ENCODE assay signal across 8 cellular contexts in genomic region chr11:73384871-73385692, GRCh38. TPM values are rescaled to one million over a fixed set of nuclear protein-coding genes. Genes with fewer than 3 reads are reported as not detected.
DNase-seq lines count a peak whose midpoint lies in the region; ATAC-seq and TF ChIP-seq lines count a peak whose summit lies in the region.

No MANE protein-coding gene starts in this region.

- no TSS peak for BruUV-seq in Calu3 (replicated peaks; lab: Mats Ljungman, UMichigan)

- H3K9me3 Mint-ChIP-seq in Calu3 (ENCODE audit: low read depth, unreplicated experiment), result no peaks in the 10 kb centered on the region

- 34 to 61% (median 44%) methylated on average over 20 to 21 of the region's 21 CpGs for WGBS in adipose tissue, 3 donors
- WGBS in mesenchymal stem cell, result 75% methylated on average over 19 of the region's 21 CpGs

- no peak overlapping the region for H2AFZ ChIP-seq in mesenchymal stem cell (ENCODE audit: low read depth, low read length)

- H3K4me2 ChIP-seq in mesenchymal stem cell (ENCODE audit: low read length, poor library complexity, severe bottlenecking), result no peak overlapping the region

- H3K27ac ChIP-seq in adipose tissue (ENCODE audit: low read depth, low read length) (peak overlapping the region; percentile 68), mesenchymal stem cell (ENCODE audit: low read length, poor library complexity, severe bottlenecking) (no peak overlapping the region)

- H3K36me3 ChIP-seq in mesenchymal stem cell (ENCODE audit: control insufficient read depth in 1 of 2, insufficient read depth in 2 of 2, low read depth in 1 of 2, low read length in 2 of 2), result peaks cover 0 to 10% of the 10 kb centered on the region in 2 experiments

- peak overlapping the region; percentile 25 to 69 for H3K18ac ChIP-seq in mesenchymal stem cell (ENCODE audit: low read depth in 1 of 2, low read length in 2 of 2)

- no peak overlapping the region for H3K4me3 Mint-ChIP-seq in Calu3 (ENCODE audit: low read depth, unreplicated experiment)

- peaks cover 52% of the 10 kb centered on the region for H3K79me1 ChIP-seq in mesenchymal stem cell (replicated peaks; ENCODE audit: low read length, poor library complexity, severe bottlenecking)

- H3K27ac Mint-ChIP-seq in Calu3 (ENCODE audit: unreplicated experiment), result no peak overlapping the region

- in situ Hi-C loops in KBM-7 (cut with MboI; ENCODE audit: low pct_unique_long_range_greater_than_20kb, low sequenced_read_pairs), result no loop called here

- TF ChIP-seq CTCF in Calu3 (IDR thresholded peaks at IDR 0.05; ENCODE audit: unreplicated experiment), result no peak

- no peak overlapping the region for H2BK5ac ChIP-seq in mesenchymal stem cell (ENCODE audit: low read depth, low read length, poor library complexity, severe bottlenecking)

- H3K36me3 Mint-ChIP-seq in Calu3 (ENCODE audit: insufficient read depth, unreplicated experiment), result peaks cover 9% of the 10 kb centered on the region

- peak in 10 of 14 donors; percentile 21 to 74 (median 53) for DNase-seq in C1 segment of cervical spinal cord (lab: John Stamatoyannopoulos, UW)
- DNase-seq in KBM-7, result peak; percentile 97
- peak; percentile 65 for DNase-seq in mesenchymal stem cell
- no peak for DNase-seq in Calu3
- DNase-seq in DMS53 (lab: John Stamatoyannopoulos, UW), result no peak

- no peaks in the 10 kb centered on the region for H3K27me3 ChIP-seq in mesenchymal stem cell (ENCODE audit: control insufficient read depth in 1 of 2, insufficient read depth in 1 of 2, low read length in 2 of 2)

- H2BK12ac ChIP-seq in mesenchymal stem cell (ENCODE audit: low read length in 2 of 2), result peak overlapping the region in 1 of 2 experiments; percentile 85

- H3K4me3 ChIP-seq in mesenchymal stem cell (ENCODE audit: insufficient read depth in 1 of 2, low read depth in 1 of 2, low read length in 2 of 2), result no peak overlapping the region

- no peak overlapping the region for H2AK5ac ChIP-seq in mesenchymal stem cell (ENCODE audit: low read length, severe bottlenecking)

- H3K23ac ChIP-seq in mesenchymal stem cell (ENCODE audit: low read length in 2 of 2), result peak overlapping the region in 1 of 2 experiments; percentile 47

- peak overlapping the region; percentile 91 for H4K91ac ChIP-seq in mesenchymal stem cell (ENCODE audit: low read length)

- intact Hi-C loops in Calu3 (cut with micrococcal nuclease; ENCODE audit: unreplicated experiment), result no loop called here

- ATAC-seq in GM19324 (IDR thresholded peaks at IDR 0.05; ENCODE audit: low FRiP score, unreplicated experiment), result peak; percentile 59
- no peak for ATAC-seq in GM19455 (IDR thresholded peaks at IDR 0.05; ENCODE audit: unreplicated experiment)

- H2BK15ac ChIP-seq in mesenchymal stem cell (ENCODE audit: low read depth, poor library complexity, severe bottlenecking), result peak overlapping the region; percentile 73

- H2BK120ac ChIP-seq in mesenchymal stem cell (ENCODE audit: low read depth, low read length), result peak overlapping the region; percentile 69

- CTCF ChIA-PET in Calu3 (lab: Charles Lee), result interaction anchor here (0.7 kb wide), 1 partner anchor 19 kb away, joined by 3 read pairs; no protein-coding TSS in a partner anchor

- H4K8ac ChIP-seq in mesenchymal stem cell (ENCODE audit: low read length), result peak overlapping the region; percentile 59

- no peaks in the 10 kb centered on the region for H3K27me3 Mint-ChIP-seq in Calu3 (ENCODE audit: unreplicated experiment)

- H3K4ac ChIP-seq in mesenchymal stem cell (ENCODE audit: low read depth in 1 of 2, low read length in 2 of 2), result peak overlapping the region; percentile 35 to 53

- H3K9ac ChIP-seq in mesenchymal stem cell (ENCODE audit: low read length), result no peak overlapping the region

- H3K9me3 ChIP-seq in mesenchymal stem cell (ENCODE audit: control insufficient read depth, low read length), result no peaks in the 10 kb centered on the region

- peaks cover 64% of the 10 kb centered on the region for H3K4me1 ChIP-seq in mesenchymal stem cell (ENCODE audit: control insufficient read depth, insufficient read depth, low read depth, low read length)

- peaks cover 36% of the 10 kb centered on the region for H3K4me1 Mint-ChIP-seq in Calu3 (ENCODE audit: low read depth, unreplicated experiment)

- H3K14ac ChIP-seq in mesenchymal stem cell (ENCODE audit: low read length in 2 of 2), result peak overlapping the region in 1 of 2 experiments; percentile 63

RNA-seq across cellular contexts. Expression of gene RELT, which starts 8.9 kb away (rescaled TPM):
- 1 to 10 TPM in 2 of 3 donors, under 1 TPM in 1; 0.74 to 9.7 (median 2.1) TPM for polyA plus RNA-seq in adipose tissue
- 2.6 TPM for polyA plus RNA-seq in mesenchymal stem cell (2013, experiment 1 of 2)
- polyA plus RNA-seq in mesenchymal stem cell (2013, experiment 2 of 2), result 3.0 TPM
- 11.8 and 12.2 TPM in 2 replicates for total RNA-seq in Calu3 (2022)

Comparison
In these comparisons a context has a peak if more than half of its experiments do, and no peak if none do; other contexts are left out.
1. DNase-seq: peak in C1 segment of cervical spinal cord (10 of 14), KBM-7 (single experiment) and mesenchymal stem cell (single experiment); none in Calu3 (single experiment) and DMS53 (single experiment).